In genomic region chr6:30717845-30718795, GRCh38 we compare ENCODE assay signal across 6 cellular contexts. TPM values are rescaled to one million over a fixed set of nuclear protein-coding genes. Genes with fewer than 3 reads are reported as not detected.
A peak's percentile ranks its signal among the peaks of the same experiment; 100 is the strongest.
DNase-seq lines count a peak whose midpoint lies in the region; ATAC-seq and TF ChIP-seq lines count a peak whose summit lies in the region.
"Not testable (repeated sequence)": the region's sequence is repeated elsewhere in the genome, so short reads cannot be mapped to it uniquely, and the experiment has no call there.

No MANE protein-coding gene starts in this region.

- TF ChIP-seq POLR2A in adrenal gland (IDR thresholded peaks at IDR 0.05) = not testable (repeated sequence)

- H3K4me1 ChIP-seq in CD8-positive, alpha-beta memory T cell (ENCODE audit: insufficient read depth, low read length) = peaks cover 25% of the 10 kb centered on the region
- H3K4me1 ChIP-seq in PC-9 (replicated peaks; ENCODE audit: insufficient read depth) = peaks cover 39% of the 10 kb centered on the region
- peaks cover 16 to 40% of the 10 kb centered on the region in 2 donors for H3K4me1 ChIP-seq in adrenal gland (replicated peaks in 1 of 2)
- peaks cover 24% of the 10 kb centered on the region for H3K4me1 ChIP-seq in muscle layer of colon (ENCODE audit: insufficient read depth, low read length)

- POLR2A ChIA-PET in CD8-positive, alpha-beta memory T cell (lab: Charles Lee) = interaction anchor here (0.8 to 7.4 kb wide), 18 partner anchors 12 to 225 kb away, joined by 3 to 142 read pairs (median 6); partner anchors contain the start of genes DHX16, GNL1, MRPS18B and PPP1R10
- POLR2A ChIA-PET in PC-9 (lab: Charles Lee; ENCODE audit: unreplicated experiment) = interaction anchor here (0.6 to 0.7 kb wide), 3 partner anchors 34 to 421 kb away, joined by 3 to 6 read pairs (median 6); partner anchors contain the start of gene PSORS1C2

- H2AFZ ChIP-seq in PC-9 = peak overlapping the region; percentile 72; the same call in 1 of the 2 replicates

- DNase-seq in CD8-positive, alpha-beta memory T cell; PC-9; fibroblast of mammary gland (ENCODE audit: low read depth); stimulated activated naive CD8-positive, alpha-beta T cell treated with anti-CD3 and anti-CD28 coated beads, Interleukin-15, amount 100 ng/mL, for 72 hours: not testable (repeated sequence)
- DNase-seq in adrenal gland = peak in 2 of 7 donors; percentile 40 to 64

- not testable (repeated sequence) for H3K27me3 Mint-ChIP-seq in CD8-positive, alpha-beta memory T cell; stimulated activated naive CD8-positive, alpha-beta T cell treated with anti-CD3 and anti-CD28 coated beads, Interleukin-15, amount 100 ng/mL, for 72 hours

- H3K79me2 ChIP-seq in PC-9 (ENCODE audit: low read depth) = peaks cover 45% of the 10 kb centered on the region

- H3K4me3 Mint-ChIP-seq in CD8-positive, alpha-beta memory T cell = peak overlapping the region; percentile 90 to 98 (median 97)
- peak overlapping the region; percentile 88 for H3K4me3 Mint-ChIP-seq in stimulated activated naive CD8-positive, alpha-beta T cell treated with anti-CD3 and anti-CD28 coated beads, Interleukin-15, amount 100 ng/mL, for 72 hours

- 76 to 78% (median 77%) methylated on average over 38 of the region's 38 CpGs for WGBS in adrenal gland, 4 donors

- H3K27me3 ChIP-seq in CD8-positive, alpha-beta memory T cell (ENCODE audit: insufficient read depth, low read length, poor library complexity, severe bottlenecking); PC-9 (ENCODE audit: insufficient read depth, low read depth); adrenal gland; muscle layer of colon (ENCODE audit: control insufficient read depth in 1 of 2, insufficient read depth in 2 of 2, low read length in 2 of 2): not testable (repeated sequence)

- ATAC-seq in stimulated activated naive CD8-positive, alpha-beta T cell treated with anti-CD3 and anti-CD28 coated beads, Interleukin-15, amount 100 ng/mL, for 72 hours = not testable (repeated sequence)

- H3K9me3 ChIP-seq in CD8-positive, alpha-beta memory T cell (ENCODE audit: low read length); PC-9 (ENCODE audit: insufficient read depth, low read depth); adrenal gland (replicated peaks in 1 of 3); muscle layer of colon (ENCODE audit: low read length): not testable (repeated sequence)

- peak overlapping the region; percentile 85 for H3K4me3 ChIP-seq in CD8-positive, alpha-beta memory T cell (ENCODE audit: low read length)
- H3K4me3 ChIP-seq in PC-9 (peak overlapping the region; percentile 56), adrenal gland (peak overlapping the region in 2 of 4 donors; percentile 26 to 42), fibroblast of mammary gland (ENCODE audit: control insufficient read depth, low read depth, low read length) (peak overlapping the region; percentile 35), muscle layer of colon (ENCODE audit: low read depth in 1 of 2, low read length in 2 of 2) (peak overlapping the region in 1 of 2 donors; percentile 64)

- peak overlapping the region; percentile 76 for H3K27ac ChIP-seq in CD8-positive, alpha-beta memory T cell (ENCODE audit: low read depth, low read length)
- H3K27ac ChIP-seq in PC-9 = peak overlapping the region; percentile 82
- H3K27ac ChIP-seq in adrenal gland = peak overlapping the region; percentile 73 to 91 (median 90)
- peak overlapping the region; percentile 91 for H3K27ac ChIP-seq in muscle layer of colon (ENCODE audit: low read depth, low read length)

- TF ChIP-seq CTCF in PC-9 (conservative IDR thresholded peaks at IDR 0.05); fibroblast of mammary gland (conservative IDR thresholded peaks at IDR 0.05; ENCODE audit: control insufficient read depth, insufficient read depth, low read depth, low read length): not testable (repeated sequence)
- peak in 1 of 6 experiments; percentile 21 for TF ChIP-seq CTCF in adrenal gland (IDR thresholded peaks at IDR 0.05)

- intact Hi-C loops in PC-9 (cut with micrococcal nuclease; ENCODE audit: unreplicated experiment) = loop anchor here (1.0 kb wide), 3 partner anchors 31 to 101 kb away; partner anchors contain the start of genes MRPS18B and PPP1R10
- intact Hi-C loops in adrenal gland (cut with DNase I) = not testable (repeated sequence)

- H3K9ac ChIP-seq in muscle layer of colon (ENCODE audit: low read length) = peak overlapping the region; percentile 47

- TSS peak; percentile 0 for BruUV-seq in PC-9 (replicated peaks; lab: Mats Ljungman, UMichigan)

- peaks cover 47 to 64% (median 48%) of the 10 kb centered on the region in 3 donors for H3K4me1 Mint-ChIP-seq in CD8-positive, alpha-beta memory T cell
- H3K4me1 Mint-ChIP-seq in stimulated activated naive CD8-positive, alpha-beta T cell treated with anti-CD3 and anti-CD28 coated beads, Interleukin-15, amount 100 ng/mL, for 72 hours = peaks cover 72% of the 10 kb centered on the region

- CTCF ChIA-PET in CD8-positive, alpha-beta memory T cell (lab: Charles Lee) = interaction anchor here (1.1 to 17.1 kb wide), 5 partner anchors 13 to 236 kb away, joined by 3 to 697 read pairs (median 6); partner anchors contain the start of genes DHX16, MRPS18B and PPP1R10
- CTCF ChIA-PET in PC-9 (lab: Charles Lee) = interaction anchor here (0.6 kb wide), 1 partner anchor 46 kb away, joined by 6 read pairs; no protein-coding TSS in a partner anchor

- peaks cover 7 to 51% (median 15%) of the 10 kb centered on the region in 3 donors for H3K36me3 Mint-ChIP-seq in CD8-positive, alpha-beta memory T cell

- H3K36me3 ChIP-seq in CD8-positive, alpha-beta memory T cell (ENCODE audit: insufficient read depth, low read length) = peaks cover 11% of the 10 kb centered on the region
- H3K36me3 ChIP-seq in PC-9 (ENCODE audit: low read depth) = not testable (repeated sequence)
- H3K36me3 ChIP-seq in adrenal gland (replicated peaks in 1 of 2) (peaks cover 0 to 19% of the 10 kb centered on the region in 2 donors), muscle layer of colon (ENCODE audit: insufficient read depth, low read length) (peaks cover 18% of the 10 kb centered on the region)

- peak overlapping the region; percentile 98 to 100 (median 99) for H3K27ac Mint-ChIP-seq in CD8-positive, alpha-beta memory T cell
- peak overlapping the region; percentile 97 to 100 for H3K27ac Mint-ChIP-seq in stimulated activated naive CD8-positive, alpha-beta T cell treated with anti-CD3 and anti-CD28 coated beads, Interleukin-15, amount 100 ng/mL, for 72 hours

- H3K4me2 ChIP-seq in PC-9 = peak overlapping the region; percentile 76

- not testable (repeated sequence) for H3K9me3 Mint-ChIP-seq in CD8-positive, alpha-beta memory T cell; stimulated activated naive CD8-positive, alpha-beta T cell treated with anti-CD3 and anti-CD28 coated beads, Interleukin-15, amount 100 ng/mL, for 72 hours

- not testable (repeated sequence) for H3K9me2 ChIP-seq in PC-9 (ENCODE audit: insufficient read depth)

- H4K20me1 ChIP-seq in PC-9 (ENCODE audit: insufficient read depth) = peaks cover 17% of the 10 kb centered on the region

- peaks cover 25% of the 10 kb centered on the region; the same call in 1 of the 2 replicates for H3F3A ChIP-seq in PC-9 (ENCODE audit: insufficient read depth, low read depth)

RNA-seq across cellular contexts. Expression of gene MDC1, which starts 1.0 kb away (rescaled TPM):
- 10 to 100 TPM; 59.4 to 71.1 TPM for total RNA-seq in CD8-positive, alpha-beta memory T cell
- 6.4 TPM for polyA plus RNA-seq in CD8-positive, alpha-beta memory T cell
- 72.9 and 81.6 TPM in 2 replicates for total RNA-seq in PC-9 (2021)
- total RNA-seq in adrenal gland = 10 to 100 TPM in 5 of 8 donors, 1 to 10 TPM in 3; 2.8 to 27.6 (median 18.4) TPM
- 10 to 100 TPM; 16.8 to 26.9 (median 21.0) TPM for polyA plus RNA-seq in adrenal gland

RNA-seq across cellular contexts. Expression of gene TUBB, which starts 2.0 kb away (rescaled TPM):
- 1,000 to 10,000 TPM; 1,610 to 1,639 TPM for total RNA-seq in CD8-positive, alpha-beta memory T cell
- 136 TPM for polyA plus RNA-seq in CD8-positive, alpha-beta memory T cell
- total RNA-seq in PC-9 (2021) (697 and 901 TPM in 2 replicates), adrenal gland (100 to 1,000 TPM in 7 of 8 donors, 10 to 100 TPM in 1; 90.3 to 439 (median 214) TPM)
- 100 to 1,000 TPM; 107 to 473 (median 177) TPM for polyA plus RNA-seq in adrenal gland

RNA-seq across cellular contexts. Expression of gene FLOT1, which starts 24.4 kb away (rescaled TPM):
- 100 to 1,000 TPM; 154 to 155 TPM for total RNA-seq in CD8-positive, alpha-beta memory T cell
- polyA plus RNA-seq in CD8-positive, alpha-beta memory T cell = 104 TPM
- 225 and 234 TPM in 2 replicates for total RNA-seq in PC-9 (2021)
- 100 to 1,000 TPM; 237 to 449 (median 339) TPM for total RNA-seq in adrenal gland
- 100 to 1,000 TPM; 390 to 599 (median 411) TPM for polyA plus RNA-seq in adrenal gland

RNA-seq across cellular contexts. Expression of gene IER3, which starts 26.2 kb away (rescaled TPM):
- total RNA-seq in CD8-positive, alpha-beta memory T cell = 100 to 1,000 TPM; 267 to 294 TPM
- 0.58 TPM for polyA plus RNA-seq in CD8-positive, alpha-beta memory T cell
- total RNA-seq in PC-9 (2021) (107 and 117 TPM in 2 replicates), adrenal gland (10 to 100 TPM in 7 of 8 donors, 1 to 10 TPM in 1; 4.0 to 66.2 (median 43.1) TPM)
- 100 to 1,000 TPM in 1 of 3 donors, 10 to 100 TPM in 2; 10.3 to 136 (median 49.1) TPM for polyA plus RNA-seq in adrenal gland

RNA-seq across cellular contexts. Expression of gene NRM, which starts 27.3 kb away (rescaled TPM):
- total RNA-seq in CD8-positive, alpha-beta memory T cell = 10 to 100 TPM; 28.1 to 29.2 TPM
- polyA plus RNA-seq in CD8-positive, alpha-beta memory T cell = 11.7 TPM
- total RNA-seq in PC-9 (2021) = 25.8 and 38.3 TPM in 2 replicates
- 10 to 100 TPM in 4 of 8 donors, 1 to 10 TPM in 4; 1.8 to 22.6 (median 10.0) TPM for total RNA-seq in adrenal gland
- 10 to 100 TPM; 11.4 to 39.3 (median 24.9) TPM for polyA plus RNA-seq in adrenal gland
